19 cellular contexts compared by ENCODE assay signal in the genomic region with DNA sequence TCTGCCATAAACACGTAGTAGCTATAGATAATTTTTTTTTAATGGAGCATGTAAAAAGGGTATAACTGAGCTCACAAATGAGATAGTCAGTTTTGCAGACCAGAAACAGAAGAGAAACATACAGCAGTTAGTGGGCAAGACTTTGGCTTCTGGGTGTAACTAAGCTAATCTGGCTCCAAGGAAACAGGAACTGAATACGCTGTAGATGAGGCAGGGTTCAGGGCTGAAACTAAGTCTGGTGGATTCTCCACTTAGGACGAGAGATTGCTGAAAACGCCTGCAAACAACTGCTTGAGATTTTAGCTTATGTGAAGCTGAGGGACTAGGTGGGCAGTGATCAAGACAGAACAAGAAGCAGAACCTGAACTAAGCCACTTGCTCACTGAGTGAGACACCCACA.
"Had no signal": no experiment of that assay in that cellular context is flagged by ENCODE, and none has a peak within 500 bp of the region (broad histone marks: within the 10 kb centered on the region; RNA-seq: fewer than 3 reads in every experiment).

No MANE protein-coding gene starts in this region.

- H3K27me3 ChIP-seq: gastroesophageal sphincter, heart left ventricle, spleen, upper lobe of left lung had no signal

- H3K4me3 Mint-ChIP-seq: activated naive CD4-positive, alpha-beta T cell treated with anti-CD3 and anti-CD28 coated beads, Interleukin-2, amount 10 ng/mL, durations not matched to agents 7 days and 5 days; activated T-cell treated with anti-CD3 and anti-CD28 coated beads, Interleukin-2, amount 50 U/mL, for 72 hours; natural killer cell; WTC11 had no signal

- H3K36me3 Mint-ChIP-seq: activated naive CD4-positive, alpha-beta T cell treated with anti-CD3 and anti-CD28 coated beads, Interleukin-2, amount 10 ng/mL, durations not matched to agents 7 days and 5 days; natural killer cell had no signal

- H3K9me3 ChIP-seq: prostate gland had no signal

- H3K4me1 Mint-ChIP-seq: activated naive CD4-positive, alpha-beta T cell treated with anti-CD3 and anti-CD28 coated beads, Interleukin-2, amount 10 ng/mL, durations not matched to agents 7 days and 5 days; natural killer cell; WTC11 had no signal

- H3K4me3 ChIP-seq: gastroesophageal sphincter, heart left ventricle, prostate gland, spleen, upper lobe of left lung had no signal

- ATAC-seq: activated T-cell treated with anti-CD3 and anti-CD28 coated beads, Interleukin-2, amount 50 U/mL, for 72 hours; gastroesophageal sphincter; heart left ventricle; left cardiac atrium; natural killer cell; WTC11 had no signal

- H3K36me3 ChIP-seq: gastroesophageal sphincter, heart left ventricle, prostate gland, spleen, upper lobe of left lung had no signal

- H3K27ac ChIP-seq: epithelial cell of prostate, gastroesophageal sphincter, heart left ventricle, prostate gland, spleen, upper lobe of left lung had no signal

- DNase-seq: activated CD4-positive, alpha-beta T cell treated with anti-CD3 and anti-CD28 coated beads, Interleukin-2, amount 50 U/mL, for 48 hours; activated effector memory CD4-positive, alpha-beta T cell treated with Interleukin-2 at 50 U/mL for 16 hours; activated naive CD4-positive, alpha-beta T cell treated with anti-CD3 and anti-CD28 coated beads, Interleukin-2, amount 10 ng/mL, durations not matched to agents 7 days and 5 days; activated T-cell treated with anti-CD3 and anti-CD28 coated beads, Interleukin-2, amount 50 U/mL, for 72 hours; amygdala; cortex of kidney; heart left ventricle; left cardiac atrium; midbrain; natural killer cell; spleen; stimulated activated CD4-positive, alpha-beta T cell treated with anti-CD3 and anti-CD28 coated beads, Interleukin-4, amount 100 ng/mL, for 1 hour; stimulated activated naive CD4-positive, alpha-beta T cell treated with Interleukin-2 at 50 U/mL for 16 hours; T-helper 9 cell; upper lobe of left lung had no signal

- H3K4me1 ChIP-seq: gastroesophageal sphincter, prostate gland, spleen, upper lobe of left lung had no signal

- H3K27ac Mint-ChIP-seq: activated naive CD4-positive, alpha-beta T cell treated with anti-CD3 and anti-CD28 coated beads, Interleukin-2, amount 10 ng/mL, durations not matched to agents 7 days and 5 days; activated T-cell treated with anti-CD3 and anti-CD28 coated beads, Interleukin-2, amount 50 U/mL, for 72 hours; natural killer cell; WTC11 had no signal
